1 cellular context compared by ENCODE assay signal in genomic region chrX:54248309-54248708, GRCh38.
TF ChIP-seq lines count a peak whose summit lies in the region.

No MANE protein-coding gene starts in this region.

TF ChIP-seq in K562, 482 proteins besides CTCF, POLR2A, EP300 and RAD21 (continued from another document):
- TF ChIP-seq ZNF324 (CRISPR knock-in tag; IDR thresholded peaks at IDR 0.05) (no peak), BMI1 (IDR thresholded peaks at IDR 0.05; ENCODE audit: low read length) (no peak), STAT5B (CRISPR knock-in tag; IDR thresholded peaks at IDR 0.05) (no peak), SRSF1 (IDR thresholded peaks at IDR 0.05; ENCODE audit: low read depth, low read length) (no peak), EP400 (IDR thresholded peaks at IDR 0.05) (no peak), ZNF175 (CRISPR knock-in tag; IDR thresholded peaks at IDR 0.05; ENCODE audit: low read depth) (no peak), IRF9 (tag; IDR thresholded peaks at IDR 0.05) (no peak)
